In genomic region chr5:36696059-36696673, GRCh38 we compare ENCODE assay signal across 8 cellular contexts.
DNase-seq lines count a peak whose midpoint lies in the region; ATAC-seq and TF ChIP-seq lines count a peak whose summit lies in the region.

No MANE protein-coding gene starts in this region.

- peaks cover 1% of the 10 kb centered on the region for H3K27me3 ChIP-seq in brain microvascular endothelial cell (replicated peaks)

- no peak overlapping the region for H3K27ac ChIP-seq in brain microvascular endothelial cell

- no peak overlapping the region for H3K4me3 ChIP-seq in brain microvascular endothelial cell (ENCODE audit: low read depth, low read length)

- H3K36me3 ChIP-seq in brain microvascular endothelial cell (replicated peaks) = no peaks in the 10 kb centered on the region

- peak; percentile 92 for TF ChIP-seq CTCF in brain microvascular endothelial cell (IDR thresholded peaks at IDR 0.05; ENCODE audit: low read depth, low read length, missing control alignments)

- in situ Hi-C loops in brain microvascular endothelial cell (cut with HindIII; ENCODE audit: low pct_ligation_motif_present, low sequenced_read_pairs) = no loop called here

- ATAC-seq in GM19467 (IDR thresholded peaks at IDR 0.05; ENCODE audit: unreplicated experiment) = peak; percentile 43
- no peak for ATAC-seq in HG02840 (IDR thresholded peaks at IDR 0.05; ENCODE audit: low FRiP score, unreplicated experiment)

- peak; percentile 6 for DNase-seq in DMS153 (lab: John Stamatoyannopoulos, UW)
- peak; percentile 61 for DNase-seq in HT1080 (ENCODE audit: low read depth)
- peak; percentile 65 for DNase-seq in SHP77 treated with DMSO at 0.1 percent for 48 hours (lab: John Stamatoyannopoulos, UW)
- peak; percentile 61 for DNase-seq in brain microvascular endothelial cell
- peak; percentile 48 for DNase-seq in kidney glomerular epithelial cell (lab: John Stamatoyannopoulos, UW)
- peak; percentile 5 for DNase-seq in stimulated activated CD8-positive, alpha-beta memory T cell treated with anti-CD3 and anti-CD28 coated beads, Interleukin-12 subunit alpha, Interleukin-12 subunit beta, amount 100 ng/mL, for 24 hours (ENCODE audit: extremely low read depth)

Comparison
In these comparisons a context has a peak if more than half of its experiments do, and no peak if none do; other contexts are left out.
1. DNase-seq: peak in every context shown above with its lines; median percentile 65 in SHP77 treated with DMSO at 0.1 percent for 48 hours; 61 in HT1080; 61 in brain microvascular endothelial cell; 48 in kidney glomerular epithelial cell; 6 in DMS153; 5 in stimulated activated CD8-positive, alpha-beta memory T cell treated with anti-CD3 and anti-CD28 coated beads, Interleukin-12 subunit alpha, Interleukin-12 subunit beta, amount 100 ng/mL, for 24 hours.